2 cellular contexts compared by ENCODE assay signal in the genomic region with DNA sequence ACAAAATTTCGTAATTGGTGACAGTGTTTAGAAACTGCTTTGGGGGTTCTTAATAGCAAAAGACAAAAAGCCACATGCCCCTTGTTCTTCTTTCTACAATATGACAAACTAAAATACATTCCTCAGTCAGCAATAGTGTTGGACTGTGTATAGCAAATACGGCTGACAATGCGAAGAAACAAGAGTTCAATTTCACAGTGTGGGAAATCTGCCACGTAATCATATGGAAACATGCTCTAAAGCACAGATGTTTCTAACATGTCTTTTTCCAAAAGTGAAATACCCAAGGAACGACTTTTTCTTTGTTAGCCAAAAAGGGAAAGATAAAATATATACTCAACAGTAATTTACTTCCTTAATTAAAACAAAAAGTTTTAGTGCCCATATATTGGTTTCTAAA.
A peak's percentile ranks its signal among the peaks of the same experiment; 100 is the strongest.
TF ChIP-seq lines count a peak whose summit lies in the region.

No MANE protein-coding gene starts in this region.

TF ChIP-seq in IMR-90, 13 proteins besides CTCF, POLR2A, EP300 and RAD21:
- no peak for TF ChIP-seq MAZ (IDR thresholded peaks at IDR 0.05; ENCODE audit: borderline replicate concordance, low read depth, low read length)
- TF ChIP-seq MAFK (IDR thresholded peaks at IDR 0.05; ENCODE audit: low read depth, low read length): 0 out of 2 replicates have a peak, but pooled peaks have one; percentile 19
- TF ChIP-seq, protein P1, sequence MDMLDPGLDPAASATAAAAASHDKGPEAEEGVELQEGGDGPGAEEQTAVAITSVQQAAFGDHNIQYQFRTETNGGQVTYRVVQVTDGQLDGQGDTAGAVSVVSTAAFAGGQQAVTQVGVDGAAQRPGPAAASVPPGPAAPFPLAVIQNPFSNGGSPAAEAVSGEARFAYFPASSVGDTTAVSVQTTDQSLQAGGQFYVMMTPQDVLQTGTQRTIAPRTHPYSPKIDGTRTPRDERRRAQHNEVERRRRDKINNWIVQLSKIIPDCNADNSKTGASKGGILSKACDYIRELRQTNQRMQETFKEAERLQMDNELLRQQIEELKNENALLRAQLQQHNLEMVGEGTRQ (IDR thresholded peaks at IDR 0.05; ENCODE audit: low read depth, low read length): no peak
- TF ChIP-seq MXI1 (IDR thresholded peaks at IDR 0.05; ENCODE audit: borderline replicate concordance, low read depth, low read length): no peak

TF ChIP-seq in SK-N-SH, 30 proteins besides CTCF, POLR2A, EP300 and RAD21:
- TF ChIP-seq MEF2A (IDR thresholded peaks at IDR 0.05; ENCODE audit: borderline replicate concordance, low read depth) (no peak), TEAD4 (IDR thresholded peaks at IDR 0.05; ENCODE audit: borderline replicate concordance, insufficient read depth) (no peak), RXRA (IDR thresholded peaks at IDR 0.05; ENCODE audit: borderline replicate concordance, low read depth) (no peak), TAF1 (IDR thresholded peaks at IDR 0.05; ENCODE audit: borderline replicate concordance, low read depth, low read length) (no peak), EZH2phosphoT487 (IDR thresholded peaks at IDR 0.05; ENCODE audit: borderline replicate concordance, low read depth) (no peak), SMC3 (IDR thresholded peaks at IDR 0.05; ENCODE audit: low read depth, low read length) (no peak), RFX5 (IDR thresholded peaks at IDR 0.05; ENCODE audit: low read length) (no peak), FOXM1 (IDR thresholded peaks at IDR 0.05; ENCODE audit: low read depth) (no peak), POLR2AphosphoS5 (IDR thresholded peaks at IDR 0.05; ENCODE audit: low read depth, low read length) (no peak), YY1 (IDR thresholded peaks at IDR 0.05; ENCODE audit: low read depth) (no peak), GABPA (IDR thresholded peaks at IDR 0.05; ENCODE audit: low read depth) (no peak)
- TF ChIP-seq, protein P2, sequence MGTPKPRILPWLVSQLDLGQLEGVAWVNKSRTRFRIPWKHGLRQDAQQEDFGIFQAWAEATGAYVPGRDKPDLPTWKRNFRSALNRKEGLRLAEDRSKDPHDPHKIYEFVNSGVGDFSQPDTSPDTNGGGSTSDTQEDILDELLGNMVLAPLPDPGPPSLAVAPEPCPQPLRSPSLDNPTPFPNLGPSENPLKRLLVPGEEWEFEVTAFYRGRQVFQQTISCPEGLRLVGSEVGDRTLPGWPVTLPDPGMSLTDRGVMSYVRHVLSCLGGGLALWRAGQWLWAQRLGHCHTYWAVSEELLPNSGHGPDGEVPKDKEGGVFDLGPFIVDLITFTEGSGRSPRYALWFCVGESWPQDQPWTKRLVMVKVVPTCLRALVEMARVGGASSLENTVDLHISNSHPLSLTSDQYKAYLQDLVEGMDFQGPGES (IDR thresholded peaks at IDR 0.05; ENCODE audit: low read depth, low read length): no peak
- TF ChIP-seq, protein P1 (IDR thresholded peaks at IDR 0.05; ENCODE audit: borderline replicate concordance, low read depth, low read length): no peak
